Comparison of ENCODE assay signal across 8 cellular contexts in genomic region chr12:64672925-64673409, GRCh38.
DNase-seq lines count a peak whose midpoint lies in the region; ATAC-seq and TF ChIP-seq lines count a peak whose summit lies in the region.

No MANE protein-coding gene starts in this region.

- no peaks in the 10 kb centered on the region for H3K27me3 ChIP-seq in stomach

- no peak for TF ChIP-seq CTCF in VCaP (conservative IDR thresholded peaks at IDR 0.05)
- no peak for TF ChIP-seq CTCF in stomach (IDR thresholded peaks at IDR 0.05)

- no peaks in the 10 kb centered on the region for H3K9me3 ChIP-seq in stomach

- H3K36me3 ChIP-seq in stomach = no peaks in the 10 kb centered on the region

- DNase-seq in DMS53 treated with DMSO at 0.1 percent for 48 hours (lab: John Stamatoyannopoulos, UW; ENCODE audit: unreplicated experiment) (peak; percentile 94), NCI-H1694 treated with DMSO at 0.1 percent for 48 hours (lab: John Stamatoyannopoulos, UW) (peak; percentile 18), glomerular visceral epithelial cell (ENCODE audit: extremely low spot score) (peak; percentile 29), stomach (peak; percentile 84), GM03348 (ENCODE audit: low spot score) (no peak), NCI-H1930 (lab: John Stamatoyannopoulos, UW) (no peak)

- no peak for TF ChIP-seq POLR2A in stomach (IDR thresholded peaks at IDR 0.05)

- H3K27ac ChIP-seq in VCaP (peak overlapping the region; percentile 98), stomach (peak overlapping the region; percentile 77 to 91 (median 86))

- WGBS in stomach, 5 donors = 7 to 16% (median 10%) methylated on average over 8 of the region's 8 CpGs

- no peak overlapping the region for H3K4me3 ChIP-seq in stomach

- H3K4me1 ChIP-seq in stomach = peaks cover 76 to 100% (median 92%) of the 10 kb centered on the region in 4 donors

- no peak for ATAC-seq in GM21737 (IDR thresholded peaks at IDR 0.05; ENCODE audit: unreplicated experiment)

- TF ChIP-seq EP300 in stomach (IDR thresholded peaks at IDR 0.05) = no peak

- intact Hi-C loops in stomach (cut with DNase I; ENCODE audit: low total_unique reads) = loop anchor here (10.0 kb wide), 1 partner anchor 58 kb away; the partner anchor contains the start of gene RASSF3

Comparison
In these comparisons a context has a peak if more than half of its experiments do, and no peak if none do; other contexts are left out.
1. DNase-seq: peak in DMS53 treated with DMSO at 0.1 percent for 48 hours (single experiment), NCI-H1694 treated with DMSO at 0.1 percent for 48 hours (single experiment), glomerular visceral epithelial cell (single experiment) and stomach (single experiment); none in GM03348 (single experiment) and NCI-H1930 (0 of 2).